In genomic region chr12:63325757-63326156, GRCh38 we compare ENCODE assay signal across 29 cellular contexts.
"Had no signal": no experiment of that assay in that cellular context is flagged by ENCODE, and none has a peak within 500 bp of the region (broad histone marks: within the 10 kb centered on the region; RNA-seq: fewer than 3 reads in every experiment).

No MANE protein-coding gene starts in this region.

- H3K36me3 ChIP-seq: brain microvascular endothelial cell, gastrocnemius medialis, heart left ventricle, WERI-Rb-1 had no signal

- H3K27me3 ChIP-seq: brain microvascular endothelial cell, gastrocnemius medialis, heart left ventricle had no signal

- H3K4me1 ChIP-seq: gastrocnemius medialis had no signal

- ATAC-seq: activated CD4-positive, CD25-positive, alpha-beta regulatory T cell treated with anti-CD3 and anti-CD28 coated beads, Interleukin-2, amount 50 U/mL, for 24 hours; activated CD8-positive, alpha-beta T cell treated with anti-CD3 and anti-CD28 coated beads for 36 hours; activated T-cell treated with anti-CD3 and anti-CD28 coated beads, Interleukin-2, amount 50 U/mL, for 4 hours; activated T-helper 17 cell treated with anti-CD3 and anti-CD28 coated beads, Interleukin-2, amount 50 U/mL, for 72 hours; esophagus mucosa; gastrocnemius medialis; T-helper 17 cell had no signal

- DNase-seq: activated B cell treated with CpG ODN at 0.5 μM for 24 hours; activated CD4-positive, alpha-beta T cell treated with anti-CD3 and anti-CD28 coated beads for 48 hours; activated CD4-positive, alpha-beta T cell treated with anti-CD3 and anti-CD28 coated beads, Interleukin-2, amount 50 U/mL, for 1 hour; activated CD4-positive, alpha-beta T cell treated with anti-CD3 and anti-CD28 coated beads, Interleukin-2, amount 50 U/mL, for 48 hours; activated CD8-positive, alpha-beta memory T cell treated with anti-CD3 and anti-CD28 coated beads for 24 hours; activated CD8-positive, alpha-beta T cell treated with anti-CD3 and anti-CD28 coated beads for 36 hours; activated effector memory CD4-positive, alpha-beta T cell treated with Interleukin-2 at 50 U/mL for 16 hours; activated gamma-delta T cell treated with Interleukin-2 at 50 U/mL for 16 hours; activated naive CD4-positive, alpha-beta T cell treated with anti-CD3 and anti-CD28 coated beads, Interleukin-2, amount 50 U/mL, for 16 hours; activated naive CD4-positive, alpha-beta T cell treated with Interleukin-2 at 50 U/mL for 16 hours; activated T-cell treated with anti-CD3 and anti-CD28 coated beads, Interleukin-2, amount 50 U/mL, for 4 hours; amniotic stem cell; anterior cingulate cortex; brain microvascular endothelial cell; caudate nucleus; cortex of kidney; dorsolateral prefrontal cortex; effector CD4-positive, alpha-beta T cell; foreskin fibroblast; gastrocnemius medialis; glutamatergic neuron; heart left ventricle; T-helper 1 cell; T-helper 17 cell; T1000; WERI-Rb-1 had no signal

- H3K27ac ChIP-seq: brain microvascular endothelial cell, dorsolateral prefrontal cortex, gastrocnemius medialis, WERI-Rb-1 had no signal

- H3K9me3 ChIP-seq: gastrocnemius medialis, heart left ventricle had no signal

- H3K4me3 ChIP-seq: dorsolateral prefrontal cortex, gastrocnemius medialis, heart left ventricle had no signal
